Comparison of ENCODE assay signal across 9 cellular contexts in the genomic region with DNA sequence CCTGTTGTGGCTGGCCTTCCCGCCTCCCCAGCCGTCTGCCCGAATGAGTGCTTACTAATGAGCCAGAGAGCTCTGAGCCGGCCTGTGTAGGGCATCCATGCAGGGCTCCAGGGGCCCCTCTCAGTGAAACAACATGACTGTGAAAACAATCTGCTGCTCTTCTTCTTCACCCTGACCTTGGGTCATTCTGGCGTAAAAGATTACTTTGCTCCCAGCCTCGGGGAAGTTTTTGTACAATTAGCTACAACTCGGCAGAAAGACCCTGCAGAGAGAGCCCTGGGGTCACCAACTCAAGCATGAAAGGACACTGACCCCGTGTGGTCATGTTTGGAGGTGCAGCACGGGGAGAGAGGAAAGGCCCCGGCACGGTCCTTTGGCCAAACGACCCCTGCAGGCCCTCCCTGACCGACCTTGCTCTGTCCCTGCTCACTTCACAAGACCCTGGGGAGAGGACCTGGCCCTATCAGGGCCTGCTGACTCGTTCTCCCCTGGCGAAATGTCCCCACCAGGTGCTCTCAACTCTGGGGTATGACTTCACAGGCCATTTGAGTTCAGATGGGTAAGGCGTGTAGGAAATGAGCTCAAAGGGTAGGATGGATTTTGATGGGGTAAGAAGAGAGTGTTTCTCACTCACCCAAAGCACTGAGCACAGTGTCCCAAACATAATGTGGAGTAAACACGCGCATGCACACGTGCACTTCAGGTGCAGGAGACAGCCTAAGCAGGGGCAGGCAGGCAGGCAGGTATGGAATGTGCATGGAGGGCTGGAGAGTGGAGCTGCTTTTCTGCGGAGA.
DNase-seq lines count a peak whose midpoint lies in the region; ATAC-seq and TF ChIP-seq lines count a peak whose summit lies in the region.
"Had no signal": no experiment of that assay in that cellular context is flagged by ENCODE, and none has a peak within 500 bp of the region (broad histone marks: within the 10 kb centered on the region; RNA-seq: fewer than 3 reads in every experiment).

No MANE protein-coding gene starts in this region.

- H3K9me3 ChIP-seq in BLaER1: no peaks in the 10 kb centered on the region
- no peaks in the 10 kb centered on the region for H3K9me3 ChIP-seq in OCI-LY3 (ENCODE audit: insufficient read depth, low read length)

- H3K4me3 ChIP-seq in BLaER1 (no peak overlapping the region), OCI-LY3 (ENCODE audit: low read length) (peak overlapping the region; percentile 71), fibroblast of mammary gland (ENCODE audit: control insufficient read depth, low read depth, low read length) (no peak overlapping the region)

- DNase-seq in activated T-cell treated with anti-CD3 and anti-CD28 coated beads for 4 hours: peak; percentile 58
- DNase-seq in fibroblast of mammary gland (ENCODE audit: low read depth): peak; percentile 60
- DNase-seq in nephron progenitor cell: peak; percentile 96
- peak; percentile 18 to 73 (median 48) for DNase-seq in stimulated activated naive CD4-positive, alpha-beta T cell (lab: John Stamatoyannopoulos, UW)

- peaks cover 7% of the 10 kb centered on the region for H3K27me3 Mint-ChIP-seq in nephron progenitor cell (ENCODE audit: low read depth, poor library complexity)
- H3K27me3 Mint-ChIP-seq: IgD-negative memory B cell had no signal

- H3K4me1 ChIP-seq in BLaER1 (peaks cover 5% of the 10 kb centered on the region; the same call in 1 of the 2 replicates), OCI-LY3 (ENCODE audit: low read length) (peaks cover 8% of the 10 kb centered on the region)

- H3K9me3 Mint-ChIP-seq in nephron progenitor cell: no peaks in the 10 kb centered on the region
- H3K9me3 Mint-ChIP-seq: IgD-negative memory B cell had no signal

- H3K4me2 ChIP-seq in BLaER1: peak overlapping the region; percentile 29; the same call in 1 of the 2 replicates
- H3K4me2 ChIP-seq in OCI-LY3 (ENCODE audit: low read length): peak overlapping the region; percentile 84

- H3K4me3 Mint-ChIP-seq in nephron progenitor cell: peak overlapping the region; percentile 36

- H3K27ac ChIP-seq in BLaER1: no peak overlapping the region
- no peak overlapping the region for H3K27ac ChIP-seq in OCI-LY3 (ENCODE audit: low read length)

- no peaks in the 10 kb centered on the region for H3K27me3 ChIP-seq in BLaER1
- H3K27me3 ChIP-seq in OCI-LY3 (ENCODE audit: low read depth, low read length): 0 out of 2 replicates have a peak, but pooled peaks cover 2% of the 10 kb centered on the region

- H3K4me1 Mint-ChIP-seq in nephron progenitor cell: peaks cover 37% of the 10 kb centered on the region

- H2AFZ ChIP-seq in OCI-LY3 (ENCODE audit: low read depth, low read length): peak overlapping the region; percentile 96

- H3K36me3 ChIP-seq in BLaER1 (no peaks in the 10 kb centered on the region), OCI-LY3 (replicated peaks; ENCODE audit: low read depth, low read length) (no peaks in the 10 kb centered on the region)

- ATAC-seq in GM19328 (IDR thresholded peaks at IDR 0.05; ENCODE audit: unreplicated experiment) (peak; percentile 67), HG03520 (IDR thresholded peaks at IDR 0.05; ENCODE audit: unreplicated experiment) (peak; percentile 72)

- TF ChIP-seq CTCF in OCI-LY3 (IDR thresholded peaks at IDR 0.05; ENCODE audit: low read depth, low read length) (peak; percentile 98), fibroblast of mammary gland (conservative IDR thresholded peaks at IDR 0.05; ENCODE audit: control insufficient read depth, insufficient read depth, low read depth, low read length) (peak; percentile 95), nephron progenitor cell (IDR thresholded peaks at IDR 0.05) (peak; percentile 98)

- no peaks in the 10 kb centered on the region for H3K36me3 Mint-ChIP-seq in nephron progenitor cell (ENCODE audit: low read depth)
- H3K36me3 Mint-ChIP-seq: IgD-negative memory B cell had no signal

- H3K79me2 ChIP-seq in OCI-LY3 (ENCODE audit: low read length): no peaks in the 10 kb centered on the region

- H4K20me1 ChIP-seq in BLaER1: no peaks in the 10 kb centered on the region
- no peaks in the 10 kb centered on the region for H4K20me1 ChIP-seq in OCI-LY3 (ENCODE audit: insufficient read depth, low read length)

- H3K27ac Mint-ChIP-seq in nephron progenitor cell: peak overlapping the region; percentile 87

- no peak overlapping the region for H3K9ac ChIP-seq in BLaER1
- peak overlapping the region; percentile 20 for H3K9ac ChIP-seq in OCI-LY3 (ENCODE audit: low read length)
